11 cellular contexts compared by ENCODE assay signal in genomic region chr11:27385245-27385644, GRCh38. TPM values are rescaled to one million over a fixed set of nuclear protein-coding genes. Genes with fewer than 3 reads are reported as not detected.
DNase-seq lines count a peak whose midpoint lies in the region; ATAC-seq and TF ChIP-seq lines count a peak whose summit lies in the region.
"Had no signal": no experiment of that assay in that cellular context is flagged by ENCODE, and none has a peak within 500 bp of the region (broad histone marks: within the 10 kb centered on the region; RNA-seq: fewer than 3 reads in every experiment).

No MANE protein-coding gene starts in this region.

- peak overlapping the region; percentile 43; the same call in 1 of the 2 replicates for H4K91ac ChIP-seq in IMR-90 (ENCODE audit: insufficient read depth, low read depth, low read length)

- WGBS in IMR-90 (ENCODE audit: extremely low coverage in 2 of 2, insufficient read length in 1 of 2), 2 experiments = no CpG with 5 or more reads among the region's 5 CpGs

- H3K27ac ChIP-seq in IMR-90 (ENCODE audit: insufficient read depth, low read length) = peak overlapping the region; percentile 7; the same call in 1 of the 2 replicates

- no peak overlapping the region for H4K5ac ChIP-seq in IMR-90 (ENCODE audit: low read depth, low read length)

- intact Hi-C loops in IMR-90 (cut with micrococcal nuclease) = no loop called here

- H3K79me1 ChIP-seq in IMR-90 (ENCODE audit: low read depth in 1 of 2, low read length in 2 of 2) = peaks cover 0 to 4% of the 10 kb centered on the region in 2 experiments; a peak in 1 of 4 replicates

- H3K4me1 ChIP-seq in IMR-90 (ENCODE audit: control insufficient read depth, insufficient read depth, low read length) = peaks cover 3% of the 10 kb centered on the region; the same call in 1 of the 2 replicates

- no peak overlapping the region for H3K4me3 ChIP-seq in AG04449 (ENCODE audit: low read depth, low read length)
- H3K4me3 ChIP-seq in IMR-90 (ENCODE audit: insufficient read depth, low read depth, low read length) = no peak overlapping the region

- peak overlapping the region; percentile 37; the same call in 1 of the 2 replicates for H3K4me2 ChIP-seq in IMR-90 (ENCODE audit: low read depth, low read length)

- TF ChIP-seq POLR2A in IMR-90 (IDR thresholded peaks at IDR 0.05; ENCODE audit: low read depth, low read length) = no peak

- peak overlapping the region; percentile 95 for H3K27ac Mint-ChIP-seq in chondrocyte (ENCODE audit: unreplicated experiment)

- H3K36me3 Mint-ChIP-seq in chondrocyte (ENCODE audit: low read depth) = peaks cover 8% of the 10 kb centered on the region

- no peaks in the 10 kb centered on the region for H3K9me1 ChIP-seq in IMR-90 (ENCODE audit: insufficient read depth, low read length)

- peak overlapping the region; percentile 25; the same call in 1 of the 2 replicates for H3K56ac ChIP-seq in IMR-90 (ENCODE audit: extremely low read depth, insufficient read depth, low read length)

- TF ChIP-seq RAD21 in IMR-90 (IDR thresholded peaks at IDR 0.05; ENCODE audit: low read length) = no peak

- H2AK9ac ChIP-seq in IMR-90 (replicated peaks; ENCODE audit: low read depth, low read length, poor library complexity) = no peak overlapping the region

- no peaks in the 10 kb centered on the region for H3K36me3 ChIP-seq in IMR-90 (ENCODE audit: control insufficient read depth, insufficient read depth, low read length)

- H4K20me1 ChIP-seq in IMR-90 (ENCODE audit: insufficient read depth, low read length) = no peaks in the 10 kb centered on the region

- peak overlapping the region; percentile 79 for H2BK5ac ChIP-seq in IMR-90 (ENCODE audit: low read depth, low read length, poor library complexity, severe bottlenecking)

- in situ Hi-C loops in IMR-90 (cut with MboI; ENCODE audit: low sequenced_read_pairs) = no loop called here

- H4K8ac ChIP-seq in IMR-90 (ENCODE audit: low read depth in 2 of 2, low read length in 2 of 2) = peak overlapping the region in 1 of 2 experiments; percentile 10; a peak in 2 of 4 replicates

- peak overlapping the region; percentile 91 for H2AFZ ChIP-seq in IMR-90 (replicated peaks; ENCODE audit: low read length, poor library complexity)

- peak overlapping the region; percentile 49; the same call in 1 of the 3 replicates for H2BK15ac ChIP-seq in IMR-90 (ENCODE audit: low read depth, low read length)

- H3K23ac ChIP-seq in IMR-90 (ENCODE audit: low read depth, low read length) = 0 out of 2 replicates have a peak overlapping the region, but pooled peaks have one; percentile 58

- peak overlapping the region; percentile 17; the same call in 1 of the 2 replicates for H2BK20ac ChIP-seq in IMR-90 (ENCODE audit: low read depth, low read length)

- no peaks in the 10 kb centered on the region for H3K9me3 Mint-ChIP-seq in chondrocyte (ENCODE audit: low read depth)

- no peaks in the 10 kb centered on the region for H3K9me3 ChIP-seq in IMR-90 (ENCODE audit: control insufficient read depth, insufficient read depth, low read length)

- no peak overlapping the region; the same call in 1 of the 2 replicates for H3K18ac ChIP-seq in IMR-90 (ENCODE audit: low read depth, low read length)

- POLR2A ChIA-PET in AG04449 (lab: Yijun Ruan, JAX) = interaction anchor here (1.2 kb wide), 1 partner anchor 103 kb away, joined by 3 read pairs; no protein-coding TSS in a partner anchor
- POLR2A ChIA-PET in IMR-90 (lab: Charles Lee; ENCODE audit: unreplicated experiment) = no interaction called here

- CTCF ChIA-PET in AG04449 (lab: Yijun Ruan, JAX) (interaction anchor here (1.2 to 2.1 kb wide), 3 partner anchors 13 to 201 kb away, joined by 3 to 6 read pairs (median 5); no protein-coding TSS in a partner anchor), IMR-90 (lab: Yijun Ruan, JAX) (interaction anchor here (0.8 kb wide), 1 partner anchor 111 kb away, joined by 3 read pairs; no protein-coding TSS in a partner anchor)

- peak overlapping the region; percentile 29; the same call in 1 of the 2 replicates for H3K4ac ChIP-seq in IMR-90 (ENCODE audit: low read depth, low read length)

- H3K14ac ChIP-seq in IMR-90 (replicated peaks; ENCODE audit: low read depth, low read length) = no peak overlapping the region

- no peak for TF ChIP-seq CTCF in AG04449 (IDR thresholded peaks at IDR 0.05; ENCODE audit: insufficient read depth, low read length, missing control alignments)
- no peak for TF ChIP-seq CTCF in IMR-90 (conservative IDR thresholded peaks at IDR 0.05; ENCODE audit: low read depth, low read length)
- TF ChIP-seq CTCF in chondrocyte (IDR thresholded peaks at IDR 0.05) = no peak

- ATAC-seq in IMR-90 (ENCODE audit: low read depth) = peak; percentile 94
- ATAC-seq in left lobe of liver = no peak
- ATAC-seq in GM18870 (IDR thresholded peaks at IDR 0.05; ENCODE audit: unreplicated experiment) = no peak

- no peak overlapping the region for H3K9ac ChIP-seq in IMR-90 (ENCODE audit: low read depth, low read length)

- DNase-seq in AG04449 (ENCODE audit: low read depth, low spot score) = peak; percentile 78
- peak; percentile 82 for DNase-seq in IMR-90
- no peak for DNase-seq in chondrocyte (ENCODE audit: low spot score)
- DNase-seq in kidney glomerular epithelial cell (lab: John Stamatoyannopoulos, UW) = peak; percentile 60
- no peak for DNase-seq in left lobe of liver (ENCODE audit: low spot score)
- DNase-seq in stimulated activated CD4-positive, alpha-beta T cell treated with anti-CD3 and anti-CD28 coated beads, Interleukin-2, amount 100 ng/mL, for 24 hours = no peak
- DNase-seq in NCI-H1417 (lab: John Stamatoyannopoulos, UW) = no peak
- DNase-seq: activated CD8-positive, alpha-beta memory T cell treated with anti-CD3 and anti-CD28 coated beads for 24 hours; stimulated activated naive CD4-positive, alpha-beta T cell; T-helper 1 cell had no signal

- peak overlapping the region; percentile 78 for H2BK120ac ChIP-seq in IMR-90 (ENCODE audit: low read depth, low read length)

- peak overlapping the region; percentile 50 for H3K4me3 Mint-ChIP-seq in chondrocyte (ENCODE audit: unreplicated experiment)

- no peaks in the 10 kb centered on the region for H3K27me3 Mint-ChIP-seq in chondrocyte (ENCODE audit: low read depth)

- peaks cover 53% of the 10 kb centered on the region for H3K4me1 Mint-ChIP-seq in chondrocyte (ENCODE audit: low read depth)

- no peaks in the 10 kb centered on the region for H3K27me3 ChIP-seq in IMR-90 (ENCODE audit: control insufficient read depth, insufficient read depth, low read length)

- BruUV-seq in IMR-90 (replicated peaks; lab: Mats Ljungman, UMichigan) = no TSS peak

- dilution Hi-C loops in IMR-90 (cut with HindIII; ENCODE audit: low sequenced_read_pairs, unreplicated experiment) = no loop called here

- peak overlapping the region; percentile 72 for H2AK5ac ChIP-seq in IMR-90 (ENCODE audit: low read depth, low read length)

TF ChIP-seq in IMR-90, 13 proteins besides CTCF, POLR2A, EP300 and RAD21:
- TF ChIP-seq MAFK (IDR thresholded peaks at IDR 0.05; ENCODE audit: low read depth, low read length) (peak; percentile 1; the same call in 1 of the 2 replicates), CEBPB (IDR thresholded peaks at IDR 0.05; ENCODE audit: low read depth, low read length) (peak; percentile 59), FOS (IDR thresholded peaks at IDR 0.05; ENCODE audit: low read depth, low read length) (no peak)

RNA-seq across cellular contexts. Expression of gene CCDC34, which starts 22.2 kb away (rescaled TPM):
- total RNA-seq in IMR-90 (2012; rRNA removed) (2.5 and 3.9 TPM in 2 replicates), chondrocyte (3.6 to 12.6 TPM (median 4.3 TPM) in 3 replicates), left lobe of liver (2.0 TPM)
- 4.0 and 4.5 TPM in 2 replicates for polyA plus RNA-seq in IMR-90 (2012; rRNA removed)
- polyA plus RNA-seq in IMR-90 (2012; cell fraction: cytosol; rRNA removed) = 2.5 and 4.9 TPM in 2 replicates
- 0.98 and 1.0 TPM in 2 replicates for polyA plus RNA-seq in IMR-90 (2012; cell fraction: nucleus; rRNA removed; ENCODE audit: low replicate concordance)

Comparison
In these comparisons a context has a peak if more than half of its experiments do, and no peak if none do; other contexts are left out.
1. DNase-seq: peak in AG04449 (single experiment), IMR-90 (single experiment) and kidney glomerular epithelial cell (single experiment); none in chondrocyte (single experiment), left lobe of liver (single experiment), stimulated activated CD4-positive, alpha-beta T cell treated with anti-CD3 and anti-CD28 coated beads, Interleukin-2, amount 100 ng/mL, for 24 hours (0 of 2) and NCI-H1417 (0 of 3).